Comparison of ENCODE assay signal across 19 cellular contexts in the genomic region with DNA sequence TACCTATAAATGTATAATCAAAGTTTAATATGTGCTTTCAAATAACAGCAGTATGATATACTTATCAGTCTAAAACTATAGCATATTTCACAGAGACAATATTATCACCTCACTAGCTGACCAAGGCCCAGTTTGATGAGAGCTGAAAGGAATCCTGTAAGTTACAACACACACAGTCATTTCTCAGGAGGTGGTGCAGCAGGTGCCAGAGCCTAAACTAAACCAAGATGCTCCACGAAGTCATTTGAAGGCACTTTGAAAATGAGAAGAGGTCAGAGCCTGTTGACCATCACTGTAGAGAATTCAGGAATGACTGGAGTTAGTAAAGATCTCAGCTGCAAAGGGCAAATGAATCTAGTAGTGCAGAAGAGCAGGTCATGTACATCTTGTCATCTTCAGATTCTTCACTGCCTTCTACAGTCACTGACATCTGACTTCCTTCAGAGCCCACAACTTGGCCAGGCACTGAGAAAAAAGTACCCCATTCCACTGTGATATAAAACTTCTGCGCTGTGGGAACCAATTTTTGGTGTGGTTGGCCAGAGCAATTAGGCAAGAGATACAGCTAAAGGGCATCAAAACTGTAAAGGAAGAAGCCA. TPM values are rescaled to one million over a fixed set of nuclear protein-coding genes. Genes with fewer than 3 reads are reported as not detected.
A peak's percentile ranks its signal among the peaks of the same experiment; 100 is the strongest.
DNase-seq lines count a peak whose midpoint lies in the region; ATAC-seq and TF ChIP-seq lines count a peak whose summit lies in the region.
"Had no signal": no experiment of that assay in that cellular context is flagged by ENCODE, and none has a peak within 500 bp of the region (broad histone marks: within the 10 kb centered on the region; RNA-seq: fewer than 3 reads in every experiment).

No MANE protein-coding gene starts in this region.

- peaks cover 10% of the 10 kb centered on the region for H3K9me3 ChIP-seq in psoas muscle

- H3K27ac ChIP-seq in psoas muscle = peak overlapping the region; percentile 92
- H3K27ac ChIP-seq: C4-2B had no signal

- no peak for TF ChIP-seq CTCF in psoas muscle (IDR thresholded peaks at IDR 0.05)

- ATAC-seq in GM18870 (IDR thresholded peaks at IDR 0.05; ENCODE audit: unreplicated experiment) (peak; percentile 53), HG02763 (IDR thresholded peaks at IDR 0.05; ENCODE audit: unreplicated experiment) (peak; percentile 41), psoas muscle (peak in 3 of 4 donors; percentile 14 to 31 (median 29)), SK-N-SH treated with all-trans-retinoic acid at 6 μM for 48 hours (no peak), HG02885 (IDR thresholded peaks at IDR 0.05; ENCODE audit: poor library complexity, unreplicated experiment) (no peak), GM18520 (IDR thresholded peaks at IDR 0.05; ENCODE audit: unreplicated experiment) (no peak)

- intact Hi-C loops in psoas muscle (cut with DNase I) = no loop called here

- H3K36me3 ChIP-seq in psoas muscle (ENCODE audit: insufficient read depth in 1 of 2, low read depth in 1 of 2) = peaks cover 17 to 72% of the 10 kb centered on the region in 2 donors

- DNase-seq in MV-4-11 (lab: John Stamatoyannopoulos, UW) (peak; percentile 5), psoas muscle (no peak), NCI-H526 (lab: John Stamatoyannopoulos, UW) (no peak)
- DNase-seq: DMS 273 treated with DMSO at 0.1 percent for 48 hours, H9, NCI-H1417 treated with DMSO at 0.1 percent for 48 hours, NCI-H1930, NCI-H2171 treated with DMSO at 0.1 percent for 48 hours, NCI-H446 treated with DMSO at 0.1 percent for 48 hours, NCI-H748 treated with DMSO at 0.1 percent for 48 hours, OCI-M1, RPMI8226, SIG-M5 had no signal

- peaks cover 81% of the 10 kb centered on the region for H3K4me1 ChIP-seq in psoas muscle

- peak overlapping the region; percentile 28 for H3K4me3 ChIP-seq in psoas muscle

- 46 to 59% (median 50%) methylated on average over 2 of the region's 2 CpGs for WGBS in psoas muscle, 3 donors

- H3K27me3 ChIP-seq in psoas muscle (ENCODE audit: insufficient read depth in 3 of 3, low read length in 2 of 3) = no peaks in the 10 kb centered on the region

TF ChIP-seq in SK-N-SH treated with all-trans-retinoic acid at 6 μM for 48 hours, 23 proteins besides CTCF, POLR2A, EP300 and RAD21:
- TF ChIP-seq, protein P1, sequence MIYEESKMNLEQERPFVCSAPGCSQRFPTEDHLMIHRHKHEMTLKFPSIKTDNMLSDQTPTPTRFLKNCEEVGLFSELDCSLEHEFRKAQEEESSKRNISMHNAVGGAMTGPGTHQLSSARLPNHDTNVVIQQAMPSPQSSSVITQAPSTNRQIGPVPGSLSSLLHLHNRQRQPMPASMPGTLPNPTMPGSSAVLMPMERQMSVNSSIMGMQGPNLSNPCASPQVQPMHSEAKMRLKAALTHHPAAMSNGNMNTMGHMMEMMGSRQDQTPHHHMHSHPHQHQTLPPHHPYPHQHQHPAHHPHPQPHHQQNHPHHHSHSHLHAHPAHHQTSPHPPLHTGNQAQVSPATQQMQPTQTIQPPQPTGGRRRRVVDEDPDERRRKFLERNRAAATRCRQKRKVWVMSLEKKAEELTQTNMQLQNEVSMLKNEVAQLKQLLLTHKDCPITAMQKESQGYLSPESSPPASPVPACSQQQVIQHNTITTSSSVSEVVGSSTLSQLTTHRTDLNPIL (CRISPR knock-in tag; IDR thresholded peaks at IDR 0.05; ENCODE audit: low read depth) = no peak
- TF ChIP-seq, protein P2, sequence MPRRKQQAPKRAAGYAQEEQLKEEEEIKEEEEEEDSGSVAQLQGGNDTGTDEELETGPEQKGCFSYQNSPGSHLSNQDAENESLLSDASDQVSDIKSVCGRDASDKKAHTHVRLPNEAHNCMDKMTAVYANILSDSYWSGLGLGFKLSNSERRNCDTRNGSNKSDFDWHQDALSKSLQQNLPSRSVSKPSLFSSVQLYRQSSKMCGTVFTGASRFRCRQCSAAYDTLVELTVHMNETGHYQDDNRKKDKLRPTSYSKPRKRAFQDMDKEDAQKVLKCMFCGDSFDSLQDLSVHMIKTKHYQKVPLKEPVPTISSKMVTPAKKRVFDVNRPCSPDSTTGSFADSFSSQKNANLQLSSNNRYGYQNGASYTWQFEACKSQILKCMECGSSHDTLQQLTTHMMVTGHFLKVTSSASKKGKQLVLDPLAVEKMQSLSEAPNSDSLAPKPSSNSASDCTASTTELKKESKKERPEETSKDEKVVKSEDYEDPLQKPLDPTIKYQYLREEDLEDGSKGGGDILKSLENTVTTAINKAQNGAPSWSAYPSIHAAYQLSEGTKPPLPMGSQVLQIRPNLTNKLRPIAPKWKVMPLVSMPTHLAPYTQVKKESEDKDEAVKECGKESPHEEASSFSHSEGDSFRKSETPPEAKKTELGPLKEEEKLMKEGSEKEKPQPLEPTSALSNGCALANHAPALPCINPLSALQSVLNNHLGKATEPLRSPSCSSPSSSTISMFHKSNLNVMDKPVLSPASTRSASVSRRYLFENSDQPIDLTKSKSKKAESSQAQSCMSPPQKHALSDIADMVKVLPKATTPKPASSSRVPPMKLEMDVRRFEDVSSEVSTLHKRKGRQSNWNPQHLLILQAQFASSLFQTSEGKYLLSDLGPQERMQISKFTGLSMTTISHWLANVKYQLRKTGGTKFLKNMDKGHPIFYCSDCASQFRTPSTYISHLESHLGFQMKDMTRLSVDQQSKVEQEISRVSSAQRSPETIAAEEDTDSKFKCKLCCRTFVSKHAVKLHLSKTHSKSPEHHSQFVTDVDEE (CRISPR knock-in tag; IDR thresholded peaks at IDR 0.05) = no peak
- TF ChIP-seq ZNF565 (CRISPR knock-in tag; conservative IDR thresholded peaks at IDR 0.05; ENCODE audit: low read depth) (no peak), ZNF70 (CRISPR knock-in tag; IDR thresholded peaks at IDR 0.05) (no peak), BACH2 (CRISPR knock-in tag; IDR thresholded peaks at IDR 0.05; ENCODE audit: borderline replicate concordance) (no peak), ESRRG (CRISPR knock-in tag; IDR thresholded peaks at IDR 0.05) (no peak), TCF4 (CRISPR knock-in tag; IDR thresholded peaks at IDR 0.05; ENCODE audit: borderline replicate concordance) (no peak), ZNF8 (CRISPR knock-in tag; IDR thresholded peaks at IDR 0.05) (no peak), CSDC2 (CRISPR knock-in tag; IDR thresholded peaks at IDR 0.05) (no peak), RARB (CRISPR knock-in tag; IDR thresholded peaks at IDR 0.05) (no peak), PPARA (CRISPR knock-in tag; IDR thresholded peaks at IDR 0.05; ENCODE audit: borderline replicate concordance) (no peak), SNAI2 (CRISPR knock-in tag; IDR thresholded peaks at IDR 0.05) (no peak), ZFP3 (CRISPR knock-in tag; IDR thresholded peaks at IDR 0.05) (no peak), TOX (CRISPR knock-in tag; IDR thresholded peaks at IDR 0.05; ENCODE audit: borderline replicate concordance) (no peak)
- TF ChIP-seq, protein P3, sequence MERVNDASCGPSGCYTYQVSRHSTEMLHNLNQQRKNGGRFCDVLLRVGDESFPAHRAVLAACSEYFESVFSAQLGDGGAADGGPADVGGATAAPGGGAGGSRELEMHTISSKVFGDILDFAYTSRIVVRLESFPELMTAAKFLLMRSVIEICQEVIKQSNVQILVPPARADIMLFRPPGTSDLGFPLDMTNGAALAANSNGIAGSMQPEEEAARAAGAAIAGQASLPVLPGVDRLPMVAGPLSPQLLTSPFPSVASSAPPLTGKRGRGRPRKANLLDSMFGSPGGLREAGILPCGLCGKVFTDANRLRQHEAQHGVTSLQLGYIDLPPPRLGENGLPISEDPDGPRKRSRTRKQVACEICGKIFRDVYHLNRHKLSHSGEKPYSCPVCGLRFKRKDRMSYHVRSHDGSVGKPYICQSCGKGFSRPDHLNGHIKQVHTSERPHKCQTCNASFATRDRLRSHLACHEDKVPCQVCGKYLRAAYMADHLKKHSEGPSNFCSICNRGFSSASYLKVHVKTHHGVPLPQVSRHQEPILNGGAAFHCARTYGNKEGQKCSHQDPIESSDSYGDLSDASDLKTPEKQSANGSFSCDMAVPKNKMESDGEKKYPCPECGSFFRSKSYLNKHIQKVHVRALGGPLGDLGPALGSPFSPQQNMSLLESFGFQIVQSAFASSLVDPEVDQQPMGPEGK (CRISPR knock-in tag; IDR thresholded peaks at IDR 0.05; ENCODE audit: borderline replicate concordance) = no peak

RNA-seq across cellular contexts. Expression of gene GBE1, which starts 7.9 kb away (rescaled TPM):
- total RNA-seq in psoas muscle = 100 to 1,000 TPM in 3 of 4 donors, 10 to 100 TPM in 1; 99.7 to 261 (median 185) TPM
- polyA plus RNA-seq in psoas muscle = 100 to 1,000 TPM; 112 to 290 (median 198) TPM

Comparison
In these comparisons a context has a peak if more than half of its experiments do, and no peak if none do; other contexts are left out.
1. ATAC-seq: peak in GM18870 (single experiment), HG02763 (single experiment) and psoas muscle (3 of 4); none in SK-N-SH treated with all-trans-retinoic acid at 6 μM for 48 hours (single experiment), HG02885 (single experiment) and GM18520 (single experiment).